ENCODE assay signal across 26 cellular contexts in the genomic region with DNA sequence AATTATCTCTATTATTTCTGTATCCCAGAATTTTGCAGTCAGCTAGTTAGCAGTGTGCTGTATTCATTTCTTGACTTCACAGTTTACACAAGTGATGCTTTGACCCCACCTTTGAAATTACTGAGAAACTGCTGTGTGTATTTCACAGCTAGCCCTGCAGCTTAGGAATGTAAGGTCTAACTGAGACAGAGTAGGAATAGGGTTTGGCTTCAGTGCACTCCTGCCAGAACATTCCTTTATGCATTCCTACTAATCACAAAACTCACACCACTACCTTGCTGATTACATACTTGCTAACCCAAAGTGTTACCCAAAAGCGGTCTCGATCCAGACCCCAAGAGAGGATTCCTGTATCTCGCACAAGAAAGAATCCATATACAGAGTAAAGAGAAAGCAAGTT.
"Had no signal": no experiment of that assay in that cellular context is flagged by ENCODE, and none has a peak within 500 bp of the region (broad histone marks: within the 10 kb centered on the region; RNA-seq: fewer than 3 reads in every experiment).

No MANE protein-coding gene starts in this region.

- H3K36me3 ChIP-seq: colonic mucosa, gastrocnemius medialis, pancreas, right atrium auricular region, stomach, thyroid gland had no signal

- H3K27ac Mint-ChIP-seq: dendritic cell treated with granulocyte-macrophage colony-stimulating factor and Interleukin-4, amounts not matched to agents 40 ng/mL and 50 ng/mL, for 4 days; endodermal cell; naive thymus-derived CD4-positive, alpha-beta T cell; nephron had no signal

- H3K36me3 Mint-ChIP-seq: naive thymus-derived CD4-positive, alpha-beta T cell had no signal

- ATAC-seq: esophagus mucosa; gastrocnemius medialis; naive thymus-derived CD4-positive, alpha-beta T cell; pancreas; sciatic nerve had no signal

- H3K4me3 ChIP-seq: colonic mucosa, gastrocnemius medialis, pancreas, right atrium auricular region, smooth muscle cell, stomach, thyroid gland had no signal

- H3K4me1 ChIP-seq: colonic mucosa, gastrocnemius medialis, pancreas, right atrium auricular region, stomach, thyroid gland had no signal

- H3K9me3 ChIP-seq: colonic mucosa, gastrocnemius medialis, pancreas, right atrium auricular region, thyroid gland had no signal

- DNase-seq: colonic mucosa; effector CD8-positive, alpha-beta T cell; endodermal cell; foreskin fibroblast; gastrocnemius medialis; head of caudate nucleus; mesenchymal stem cell; midbrain; naive thymus-derived CD4-positive, alpha-beta T cell; occipital lobe; pancreas; stimulated activated CD4-positive, alpha-beta T cell treated with anti-CD3 and anti-CD28 coated beads, Interleukin-12 subunit alpha, Interleukin-12 subunit beta, amount 100 ng/mL, for 4 hours; stimulated activated CD4-positive, alpha-beta T cell treated with anti-CD3 and anti-CD28 coated beads, Interleukin-1b, Interleukin-23, amount 100 ng/mL, for 48 hours; stimulated activated CD4-positive, alpha-beta T cell treated with anti-CD3 and anti-CD28 coated beads, Interleukin-4, amount 100 ng/mL, for 1 hour; stimulated activated CD8-positive, alpha-beta memory T cell treated with anti-CD3 and anti-CD28 coated beads, Interleukin-4, amount 100 ng/mL, for 48 hours; stimulated activated naive CD4-positive, alpha-beta T cell; stomach; thyroid gland; trophoblast cell had no signal

- H3K4me3 Mint-ChIP-seq: dendritic cell treated with granulocyte-macrophage colony-stimulating factor and Interleukin-4, amounts not matched to agents 40 ng/mL and 50 ng/mL, for 4 days; endodermal cell; naive thymus-derived CD4-positive, alpha-beta T cell; nephron had no signal

- H3K4me2 ChIP-seq: smooth muscle cell had no signal

- H3K4me1 Mint-ChIP-seq: naive thymus-derived CD4-positive, alpha-beta T cell; nephron had no signal

- H3K27ac ChIP-seq: colonic mucosa, epithelial cell of prostate, gastrocnemius medialis, pancreas, right atrium auricular region, stomach, thyroid gland had no signal

- H3K27me3 Mint-ChIP-seq: dendritic cell treated with granulocyte-macrophage colony-stimulating factor and Interleukin-4, amounts not matched to agents 40 ng/mL and 50 ng/mL, for 4 days; naive thymus-derived CD4-positive, alpha-beta T cell had no signal

- H3K27me3 ChIP-seq: colonic mucosa, gastrocnemius medialis, pancreas, right atrium auricular region, stomach, thyroid gland had no signal
